In the genomic region with DNA sequence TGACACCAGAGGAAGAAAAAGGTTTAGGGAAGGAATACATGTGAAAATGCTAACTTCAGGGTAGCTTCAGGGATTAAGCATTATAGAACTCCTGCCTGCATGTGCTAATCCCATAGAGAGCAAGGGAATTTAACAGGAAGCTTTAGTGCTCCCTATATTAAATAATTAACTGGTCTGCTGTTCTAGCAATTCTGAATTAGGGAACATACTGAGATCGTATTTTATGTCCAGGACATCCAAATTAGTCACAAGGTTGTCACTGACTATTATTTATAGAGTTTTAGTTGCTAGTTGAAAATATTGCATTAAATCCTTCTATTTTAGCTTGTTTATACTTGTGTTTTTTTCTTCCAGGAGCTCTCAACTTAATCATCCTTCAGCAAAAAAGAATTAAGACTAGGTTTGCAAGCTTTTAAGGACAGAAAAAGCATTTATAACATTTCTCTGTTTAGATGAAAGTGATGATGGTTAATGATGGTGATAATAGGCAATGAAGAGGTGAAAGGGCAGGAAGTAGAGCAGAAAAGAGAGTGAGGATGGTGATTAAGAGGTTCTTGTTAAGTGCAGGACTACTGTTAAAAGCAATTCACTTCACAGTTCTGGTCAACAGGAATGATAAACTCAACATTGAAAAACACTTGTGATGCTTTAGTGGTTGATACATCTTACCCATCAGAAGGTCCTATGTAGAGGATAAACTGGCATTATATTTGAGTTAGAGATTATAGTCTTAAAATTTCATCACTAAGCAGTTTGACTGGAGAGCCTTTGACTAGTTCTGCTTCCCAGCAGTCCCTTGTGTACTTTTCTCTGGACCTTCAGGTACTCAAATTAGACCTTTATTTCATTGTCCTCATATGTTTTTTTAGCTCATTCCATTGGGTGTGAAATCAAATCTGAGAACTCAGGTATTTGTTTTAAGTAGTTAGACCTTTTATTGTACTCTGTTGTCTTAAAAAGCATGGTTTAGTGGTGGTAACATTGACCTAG, we compare ENCODE assay signal across 13 cellular contexts. TPM values are rescaled to one million over a fixed set of nuclear protein-coding genes. Genes with fewer than 3 reads are reported as not detected.
DNase-seq lines count a peak whose midpoint lies in the region; ATAC-seq, FAIRE-seq and TF ChIP-seq lines count a peak whose summit lies in the region.
"Had no signal": no experiment of that assay in that cellular context is flagged by ENCODE, and none has a peak within 500 bp of the region (broad histone marks: within the 10 kb centered on the region; RNA-seq: fewer than 3 reads in every experiment).

No MANE protein-coding gene starts in this region.

- 14% methylated on average over 1 of the region's 1 CpG for WGBS in urinary bladder

- H3K4me1 Mint-ChIP-seq in activated B cell treated with CpG ODN at 0.5 μM for 24 hours, result peaks cover 86% of the 10 kb centered on the region

- H3K27me3 Mint-ChIP-seq in activated B cell treated with CpG ODN at 0.5 μM for 24 hours, result no peaks in the 10 kb centered on the region

- H3K4me1 ChIP-seq in cardiac muscle cell (ENCODE audit: low read depth) (no peaks in the 10 kb centered on the region), left lung (peaks cover 35 to 96% of the 10 kb centered on the region in 2 donors), urinary bladder (ENCODE audit: insufficient read depth) (peaks cover 2% of the 10 kb centered on the region)
- H3K4me1 ChIP-seq: BE2C had no signal

- ATAC-seq in Right ventricle myocardium inferior, result no peak
- ATAC-seq in activated B cell treated with CpG ODN at 0.5 μM for 24 hours (ENCODE audit: low read depth), result no peak
- ATAC-seq in left lung, result peak; percentile 62

- POLR2A ChIA-PET in activated B cell treated with CpG ODN at 0.5 μM for 24 hours (lab: Charles Lee), result interaction anchor here (1.2 to 2.6 kb wide), 2 partner anchors 9 to 11 kb away, joined by 3 to 17 read pairs; partner anchors contain the start of gene RAP1B

- CTCF ChIA-PET in activated B cell treated with CpG ODN at 0.5 μM for 24 hours (lab: Charles Lee), result no interaction called here

- H3K27ac ChIP-seq in cardiac muscle cell (peak overlapping the region; percentile 2), left lung (peak overlapping the region in 1 of 2 donors; percentile 16), urinary bladder (ENCODE audit: low read depth) (peak overlapping the region; percentile 23)
- H3K27ac ChIP-seq: thyroid gland had no signal

- H3K4me3 ChIP-seq in cardiac muscle cell (no peak overlapping the region), left lung (no peak overlapping the region), urinary bladder (ENCODE audit: low read depth, low read length) (no peak overlapping the region)
- H3K4me3 ChIP-seq: thyroid gland had no signal

- H3K9me3 ChIP-seq in cardiac muscle cell (ENCODE audit: low read depth) (no peaks in the 10 kb centered on the region), left lung (no peaks in the 10 kb centered on the region)
- H3K9me3 ChIP-seq: BE2C, thyroid gland had no signal

- DNase-seq in cardiac muscle cell (ENCODE audit: low read depth in 1 of 2, low spot score in 1 of 2) (no peak), Right ventricle myocardium inferior (ENCODE audit: missing footprints) (no peak), activated B cell treated with CpG ODN at 0.5 μM for 24 hours (no peak), left lung (no peak), NCI-H2029 treated with DMSO at 0.1 percent for 48 hours (lab: John Stamatoyannopoulos, UW) (no peak), pons (ENCODE audit: low spot score) (no peak), GM12892 (ENCODE audit: insufficient read length) (no peak)
- DNase-seq: BE2C; NCI-H187 treated with DMSO at 0.1 percent for 48 hours; stimulated activated CD4-positive, alpha-beta T cell treated with anti-CD3 and anti-CD28 coated beads, Interleukin-2, amount 100 ng/mL, for 48 hours; thyroid gland had no signal

- intact Hi-C loops in Right ventricle myocardium inferior (cut with DNase I) (no loop called here), activated B cell treated with CpG ODN at 0.5 μM for 24 hours (cut with micrococcal nuclease) (loop anchor here (1.0 kb wide), 2 partner anchors 8 to 9 kb away; no protein-coding TSS in a partner anchor), left lung (cut with DNase I) (no loop called here)

- H3K4me3 Mint-ChIP-seq in activated B cell treated with CpG ODN at 0.5 μM for 24 hours, result peak overlapping the region; percentile 60

- no peaks in the 10 kb centered on the region for H3K9me3 Mint-ChIP-seq in activated B cell treated with CpG ODN at 0.5 μM for 24 hours

- peaks cover 43% of the 10 kb centered on the region for H3K36me3 Mint-ChIP-seq in activated B cell treated with CpG ODN at 0.5 μM for 24 hours (ENCODE audit: low read depth)

- no peak for TF ChIP-seq POLR2A in GM12892 (IDR thresholded peaks at IDR 0.05; ENCODE audit: low read depth, low read length)

- peak overlapping the region; percentile 43 for H3K27ac Mint-ChIP-seq in activated B cell treated with CpG ODN at 0.5 μM for 24 hours

- H3K36me3 ChIP-seq in cardiac muscle cell, result no peaks in the 10 kb centered on the region
- peaks cover 0 to 16% of the 10 kb centered on the region in 2 donors for H3K36me3 ChIP-seq in left lung
- no peaks in the 10 kb centered on the region for H3K36me3 ChIP-seq in urinary bladder (ENCODE audit: insufficient read depth)
- H3K36me3 ChIP-seq: thyroid gland had no signal

- no peak for TF ChIP-seq CTCF in cardiac muscle cell (IDR thresholded peaks at IDR 0.05; ENCODE audit: low read depth, low read length)
- no peak for TF ChIP-seq CTCF in activated B cell treated with CpG ODN at 0.5 μM for 24 hours (IDR thresholded peaks at IDR 0.05)
- no peak for TF ChIP-seq CTCF in left lung (IDR thresholded peaks at IDR 0.05)

- H3K27me3 ChIP-seq in cardiac muscle cell (no peaks in the 10 kb centered on the region), left lung (no peaks in the 10 kb centered on the region)
- H3K27me3 ChIP-seq: BE2C, thyroid gland had no signal

- no peak for FAIRE-seq in GM12892 (lab: Jason Lieb, UNC)
- FAIRE-seq: endometrium had no signal

RNA-seq across cellular contexts. Expression of gene RAP1B, which starts 10.7 kb away (rescaled TPM):
- total RNA-seq in cardiac muscle cell (128 and 148 TPM in 2 replicates), Right ventricle myocardium inferior (51.8 TPM), activated B cell treated with CpG ODN at 0.5 μM for 24 hours (136 and 142 TPM in 2 replicates), left lung (100 to 1,000 TPM; 137 to 171 TPM), urinary bladder (302 TPM)
- polyA plus RNA-seq in cardiac muscle cell (79.9 and 96.1 TPM in 2 replicates), urinary bladder (145 TPM)
- 110 TPM for polyA plus RNA-seq in GM12892 (2012; ENCODE audit: missing spikeins)
